ENCODE assay signal across 8 cellular contexts in genomic region chr2:206766057-206766930, GRCh38. TPM values are rescaled to one million over a fixed set of nuclear protein-coding genes. Genes with fewer than 3 reads are reported as not detected.
DNase-seq lines count a peak whose midpoint lies in the region; ATAC-seq and TF ChIP-seq lines count a peak whose summit lies in the region.

No MANE protein-coding gene starts in this region.

- no peak for TF ChIP-seq CTCF in WI38 (IDR thresholded peaks at IDR 0.05; ENCODE audit: low read depth, low read length)

- peaks cover 13% of the 10 kb centered on the region for H3K4me1 ChIP-seq in HAP-1
- peaks cover 4% of the 10 kb centered on the region for H3K4me1 ChIP-seq in right cardiac atrium (ENCODE audit: control insufficient read depth, insufficient read depth, low read length)
- H3K4me1 ChIP-seq in skeletal muscle tissue (ENCODE audit: control insufficient read depth in 3 of 3, insufficient read depth in 3 of 3, low read length in 3 of 3), result peaks cover 13 to 22% (median 16%) of the 10 kb centered on the region in 3 donors

- H3K27ac ChIP-seq in right cardiac atrium (ENCODE audit: low read length) (no peak overlapping the region), skeletal muscle tissue (ENCODE audit: low read depth, low read length) (peak overlapping the region; percentile 93)

- WGBS in right cardiac atrium, result 39% methylated on average over 12 of the region's 12 CpGs

- DNase-seq in HAP-1 (ENCODE audit: low spot score in 2 of 2) (peak; percentile 61 to 93), right cardiac atrium (no peak), CD1c-positive myeloid dendritic cell (ENCODE audit: extremely low spot score) (no peak), glomerular visceral epithelial cell (ENCODE audit: extremely low spot score) (no peak), left lobe of liver (ENCODE audit: low spot score) (no peak), NCI-H2081 treated with DMSO at 0.1 percent for 48 hours (lab: John Stamatoyannopoulos, UW) (no peak)

- H3K36me3 ChIP-seq in HAP-1 (replicated peaks), result no peaks in the 10 kb centered on the region
- H3K36me3 ChIP-seq in skeletal muscle tissue (ENCODE audit: control insufficient read depth in 3 of 3, insufficient read depth in 3 of 3, low read length in 3 of 3), result peaks cover 0 to 19% (median 15%) of the 10 kb centered on the region in 3 donors

- ATAC-seq in right cardiac atrium (no peak), left lobe of liver (no peak)

- peak overlapping the region; percentile 91 to 94 (median 93) for H3K9ac ChIP-seq in skeletal muscle tissue (ENCODE audit: low read depth in 1 of 3, low read length in 3 of 3)

- in situ Hi-C loops in HAP-1 (cut with MboI; ENCODE audit: low sequenced_read_pairs), result no loop called here

- no peak overlapping the region for H3K4me3 ChIP-seq in HAP-1
- H3K4me3 ChIP-seq in WI38 (ENCODE audit: low read depth, low read length), result peak overlapping the region; percentile 94
- peak overlapping the region; percentile 76 for H3K4me3 ChIP-seq in right cardiac atrium (ENCODE audit: low read length)
- peak overlapping the region; percentile 76 to 99 (median 96) for H3K4me3 ChIP-seq in skeletal muscle tissue (ENCODE audit: low read length in 3 of 3)

- intact Hi-C loops in right cardiac atrium (cut with DNase I), result no loop called here

- H3K9me3 ChIP-seq in HAP-1 (peaks cover 10% of the 10 kb centered on the region), right cardiac atrium (ENCODE audit: control insufficient read depth, low read length) (no peaks in the 10 kb centered on the region), skeletal muscle tissue (ENCODE audit: control insufficient read depth in 3 of 3, low read length in 3 of 3) (no peaks in the 10 kb centered on the region)

- no peaks in the 10 kb centered on the region for H3K27me3 ChIP-seq in HAP-1 (ENCODE audit: low read depth)
- H3K27me3 ChIP-seq in right cardiac atrium (ENCODE audit: control insufficient read depth, insufficient read depth), result no peaks in the 10 kb centered on the region
- no peaks in the 10 kb centered on the region for H3K27me3 ChIP-seq in skeletal muscle tissue (ENCODE audit: control insufficient read depth in 3 of 3, insufficient read depth in 3 of 3, low read length in 3 of 3)

RNA-seq across cellular contexts. Expression of gene FASTKD2, which starts 0.9 kb away (rescaled TPM):
- total RNA-seq in right cardiac atrium (10 to 100 TPM; 28.7 to 30.2 (median 29.0) TPM), skeletal muscle tissue (35.0 TPM), left lobe of liver (12.9 TPM)
- 17.8 TPM for polyA plus RNA-seq in right cardiac atrium

RNA-seq across cellular contexts. Expression of gene MDH1B, which starts 1.2 kb away (rescaled TPM):
- total RNA-seq in right cardiac atrium, result 1 to 10 TPM in 3 of 4 donors, under 1 TPM in 1; 0.92 to 1.8 (median 1.1) TPM
- polyA plus RNA-seq in right cardiac atrium, result 0.43 TPM
- total RNA-seq in skeletal muscle tissue, result not detected
- 0.28 TPM for total RNA-seq in left lobe of liver

RNA-seq across cellular contexts. Expression of gene DYTN, which starts 48.1 kb away (rescaled TPM):
- total RNA-seq in right cardiac atrium, result not detected
- not detected for polyA plus RNA-seq in right cardiac atrium
- total RNA-seq in skeletal muscle tissue, result not detected
- not detected for total RNA-seq in left lobe of liver

Comparison
In these comparisons a context has a peak if more than half of its experiments do, and no peak if none do; other contexts are left out.
1. DNase-seq: peak in HAP-1 (2 of 2); none in right cardiac atrium (0 of 3), CD1c-positive myeloid dendritic cell (single experiment), glomerular visceral epithelial cell (single experiment), left lobe of liver (single experiment) and NCI-H2081 treated with DMSO at 0.1 percent for 48 hours (single experiment).